In the genomic region with DNA sequence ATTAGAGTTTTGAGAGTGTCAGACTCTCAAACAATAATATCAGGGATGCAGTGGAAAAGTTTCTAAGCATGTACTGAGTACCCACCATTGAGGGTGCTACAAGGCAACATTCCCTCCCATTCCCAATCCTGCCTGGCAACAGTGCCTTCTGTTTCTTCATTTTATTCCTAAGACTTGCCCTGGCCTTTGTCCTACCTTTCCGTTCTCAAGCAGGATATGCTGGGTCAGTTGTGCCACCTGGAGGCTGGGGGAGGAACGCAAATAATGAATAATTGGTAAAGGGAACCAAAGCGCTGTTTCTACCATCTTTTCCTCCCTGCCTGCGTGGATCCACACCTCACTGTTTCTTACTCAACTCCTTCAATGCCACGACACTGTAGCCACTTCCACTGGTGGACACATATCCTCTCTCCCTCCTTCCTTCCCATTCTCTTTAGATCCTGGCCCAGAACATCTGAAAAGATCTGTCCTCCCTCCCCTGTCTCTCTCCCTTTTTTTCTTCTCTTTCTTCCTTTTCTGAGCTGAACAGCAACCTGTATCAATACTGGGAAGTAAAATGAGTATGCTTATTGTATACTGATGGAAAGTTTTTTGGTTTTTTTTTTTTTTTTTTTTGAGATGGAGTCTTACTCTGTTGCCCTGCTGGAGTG, we compare ENCODE assay signal across 8 cellular contexts.
DNase-seq lines count a peak whose midpoint lies in the region; ATAC-seq and TF ChIP-seq lines count a peak whose summit lies in the region.

No MANE protein-coding gene starts in this region.

- peak; percentile 65 for TF ChIP-seq CTCF in osteocyte (IDR thresholded peaks at IDR 0.05)

- no peaks in the 10 kb centered on the region for H3K27me3 Mint-ChIP-seq in activated CD4-positive, alpha-beta memory T cell treated with anti-CD3 and anti-CD28 coated beads, Interleukin-2, amount 10 ng/mL, durations not matched to agents 7 days and 5 days
- H3K27me3 Mint-ChIP-seq in osteocyte (ENCODE audit: unreplicated experiment): no peaks in the 10 kb centered on the region

- peak; percentile 34 for DNase-seq in DMS53 treated with DMSO at 0.1 percent for 48 hours (lab: John Stamatoyannopoulos, UW; ENCODE audit: unreplicated experiment)
- DNase-seq in NCI-H524 treated with DMSO at 0.1 percent for 48 hours (lab: John Stamatoyannopoulos, UW): peak; percentile 58
- DNase-seq in activated CD4-positive, alpha-beta memory T cell treated with anti-CD3 and anti-CD28 coated beads, Interleukin-2, amount 10 ng/mL, durations not matched to agents 7 days and 5 days: peak; percentile 65
- peak; percentile 43 to 50 for DNase-seq in erythroblast (lab: John Stamatoyannopoulos, UW)
- DNase-seq in osteocyte (ENCODE audit: extremely low spot score, unreplicated experiment): no peak

- POLR2A ChIA-PET in activated CD4-positive, alpha-beta memory T cell treated with anti-CD3 and anti-CD28 coated beads, Interleukin-2, amount 10 ng/mL, durations not matched to agents 7 days and 5 days (lab: Charles Lee): interaction anchor here (1.1 kb wide), 1 partner anchor 155 kb away, joined by 4 read pairs; no protein-coding TSS in a partner anchor

- peak; percentile 77 for ATAC-seq in HG02678 (IDR thresholded peaks at IDR 0.05; ENCODE audit: unreplicated experiment)
- ATAC-seq in GM19035 (IDR thresholded peaks at IDR 0.05; ENCODE audit: unreplicated experiment): no peak
- no peak for ATAC-seq in HG02571 (IDR thresholded peaks at IDR 0.05; ENCODE audit: unreplicated experiment)

- no peak overlapping the region for H3K27ac Mint-ChIP-seq in activated CD4-positive, alpha-beta memory T cell treated with anti-CD3 and anti-CD28 coated beads, Interleukin-2, amount 10 ng/mL, durations not matched to agents 7 days and 5 days
- H3K27ac Mint-ChIP-seq in osteocyte (ENCODE audit: unreplicated experiment): peak overlapping the region; percentile 75

- no peak overlapping the region for H3K4me3 Mint-ChIP-seq in activated CD4-positive, alpha-beta memory T cell treated with anti-CD3 and anti-CD28 coated beads, Interleukin-2, amount 10 ng/mL, durations not matched to agents 7 days and 5 days
- no peak overlapping the region for H3K4me3 Mint-ChIP-seq in osteocyte (ENCODE audit: unreplicated experiment)

- no peaks in the 10 kb centered on the region for H3K9me3 Mint-ChIP-seq in activated CD4-positive, alpha-beta memory T cell treated with anti-CD3 and anti-CD28 coated beads, Interleukin-2, amount 10 ng/mL, durations not matched to agents 7 days and 5 days
- no peaks in the 10 kb centered on the region for H3K9me3 Mint-ChIP-seq in osteocyte (ENCODE audit: unreplicated experiment)

- H3K4me1 Mint-ChIP-seq in activated CD4-positive, alpha-beta memory T cell treated with anti-CD3 and anti-CD28 coated beads, Interleukin-2, amount 10 ng/mL, durations not matched to agents 7 days and 5 days: peaks cover 36% of the 10 kb centered on the region
- peaks cover 33% of the 10 kb centered on the region for H3K4me1 Mint-ChIP-seq in osteocyte (ENCODE audit: unreplicated experiment)

- peaks cover 25% of the 10 kb centered on the region for H3K36me3 Mint-ChIP-seq in activated CD4-positive, alpha-beta memory T cell treated with anti-CD3 and anti-CD28 coated beads, Interleukin-2, amount 10 ng/mL, durations not matched to agents 7 days and 5 days (ENCODE audit: low read depth)
- H3K36me3 Mint-ChIP-seq in osteocyte (ENCODE audit: unreplicated experiment): peaks cover 5% of the 10 kb centered on the region

- no peak for TF ChIP-seq POLR2A in erythroblast (IDR thresholded peaks at IDR 0.05; ENCODE audit: low read length)

- CTCF ChIA-PET in activated CD4-positive, alpha-beta memory T cell treated with anti-CD3 and anti-CD28 coated beads, Interleukin-2, amount 10 ng/mL, durations not matched to agents 7 days and 5 days (lab: Charles Lee): interaction anchor here (0.7 to 3.5 kb wide), 15 partner anchors 11 to 241 kb away, joined by 3 to 43 read pairs (median 5); no protein-coding TSS in a partner anchor
